In genomic region chr1:42210421-42211133, GRCh38 we compare ENCODE assay signal across 20 cellular contexts. TPM values are rescaled to one million over a fixed set of nuclear protein-coding genes. Genes with fewer than 3 reads are reported as not detected.
DNase-seq lines count a peak whose midpoint lies in the region; ATAC-seq and TF ChIP-seq lines count a peak whose summit lies in the region.
"Had no signal": no experiment of that assay in that cellular context is flagged by ENCODE, and none has a peak within 500 bp of the region (broad histone marks: within the 10 kb centered on the region; RNA-seq: fewer than 3 reads in every experiment).

No MANE protein-coding gene starts in this region.

- intact Hi-C loops in PC-9 (cut with micrococcal nuclease; ENCODE audit: unreplicated experiment): loop anchor here (1.0 to 2.0 kb wide), 3 partner anchors 12 to 130 kb away; no protein-coding TSS in a partner anchor

- H3K36me3 Mint-ChIP-seq in type B pancreatic cell: peaks cover 54% of the 10 kb centered on the region

- TF ChIP-seq CTCF in HEK293 (tag by site-specific recombination; IDR thresholded peaks at IDR 0.05): no peak
- TF ChIP-seq CTCF in PC-9 (conservative IDR thresholded peaks at IDR 0.05): no peak
- TF ChIP-seq CTCF in fibroblast of lung (conservative IDR thresholded peaks at IDR 0.05 in 1 of 2, IDR thresholded peaks at IDR 0.05 in 1 of 2; ENCODE audit: low read depth in 1 of 2, low read length in 2 of 2): no peak
- no peak for TF ChIP-seq CTCF in type B pancreatic cell (conservative IDR thresholded peaks at IDR 0.05)

- H3K9me3 Mint-ChIP-seq in type B pancreatic cell: peaks cover 17% of the 10 kb centered on the region

- ATAC-seq in HG03108 (IDR thresholded peaks at IDR 0.05; ENCODE audit: unreplicated experiment): no peak
- ATAC-seq: activated T-cell treated with anti-CD3 and anti-CD28 coated beads, Interleukin-2, amount 50 U/mL, for 4 hours; left lung; SK-N-SH treated with all-trans-retinoic acid at 6 μM for 48 hours had no signal

- H3K27me3 ChIP-seq in PC-9 (ENCODE audit: insufficient read depth, low read depth): no peaks in the 10 kb centered on the region
- no peaks in the 10 kb centered on the region for H3K27me3 ChIP-seq in fibroblast of lung (ENCODE audit: control insufficient read depth, insufficient read depth, low read length)
- H3K27me3 ChIP-seq: breast epithelium, left lung, testis had no signal

- H4K20me1 ChIP-seq in PC-9 (ENCODE audit: insufficient read depth): no peaks in the 10 kb centered on the region
- H4K20me1 ChIP-seq in fibroblast of lung (ENCODE audit: control insufficient read depth, extremely low read depth, insufficient read depth, low read length): no peaks in the 10 kb centered on the region

- peak overlapping the region; percentile 41 for H3K4me2 ChIP-seq in PC-9
- H3K4me2 ChIP-seq in fibroblast of lung (ENCODE audit: extremely low read depth, insufficient read depth, low read length): peak overlapping the region; percentile 52

- H3K36me3 ChIP-seq in HEK293 (ENCODE audit: control insufficient read depth in 2 of 2, insufficient read depth in 1 of 2, low read length in 2 of 2) (peaks cover 0 to 3% of the 10 kb centered on the region in 2 experiments; a peak in 1 of 3 replicates), PC-9 (ENCODE audit: low read depth) (peaks cover 15% of the 10 kb centered on the region), fibroblast of lung (ENCODE audit: control insufficient read depth, insufficient read depth, low read length) (no peaks in the 10 kb centered on the region)
- H3K36me3 ChIP-seq: breast epithelium, left lung had no signal

- H3K79me2 ChIP-seq in PC-9 (ENCODE audit: low read depth) (peaks cover 88% of the 10 kb centered on the region), fibroblast of lung (ENCODE audit: control insufficient read depth, insufficient read depth, low read length) (peaks cover 8% of the 10 kb centered on the region)

- CTCF ChIA-PET in HEK293 (lab: Yijun Ruan, JAX): interaction anchor here (2.2 kb wide), 1 partner anchor 37 kb away, joined by 10 read pairs; no protein-coding TSS in a partner anchor
- CTCF ChIA-PET in PC-9 (lab: Charles Lee): interaction anchor here (0.6 to 1.0 kb wide), 2 partner anchors 13 to 37 kb away, joined by 3 to 4 read pairs; no protein-coding TSS in a partner anchor

- DNase-seq in PC-9 (peak; percentile 76 to 99), fibroblast of lung (ENCODE audit: low read depth in 2 of 2) (peak; percentile 26 to 89), type B pancreatic cell (ENCODE audit: extremely low spot score, unreplicated experiment) (no peak), NK-92 (lab: John Stamatoyannopoulos, UW; ENCODE audit: unreplicated experiment) (no peak)
- no peak for DNase-seq in activated CD8-positive, alpha-beta memory T cell treated with anti-CD3 and anti-CD28 coated beads, Interleukin-2, amount 50 U/mL, for 48 hours
- DNase-seq: activated T-cell treated with anti-CD3 and anti-CD28 coated beads, Interleukin-2, amount 50 U/mL, for 4 hours; DMS53; left lung; NCI-H1694 treated with DMSO at 0.1 percent for 48 hours; NCI-H510A; stimulated activated CD4-positive, alpha-beta T cell treated with anti-CD3 and anti-CD28 coated beads, Interleukin-4, amount 100 ng/mL, for 4 hours; testis had no signal

- POLR2A ChIA-PET in HEK293 (lab: Yijun Ruan, JAX) (no interaction called here), PC-9 (lab: Charles Lee; ENCODE audit: unreplicated experiment) (interaction anchor here (0.6 to 0.7 kb wide), 2 partner anchors 11 to 54 kb away, joined by 3 to 7 read pairs; no protein-coding TSS in a partner anchor)

- H3K9me3 ChIP-seq in HEK293 (ENCODE audit: control insufficient read depth, insufficient read depth, low read depth, low read length): no peaks in the 10 kb centered on the region
- peaks cover 12% of the 10 kb centered on the region; the same call in 1 of the 2 replicates for H3K9me3 ChIP-seq in PC-9 (ENCODE audit: insufficient read depth, low read depth)
- no peaks in the 10 kb centered on the region for H3K9me3 ChIP-seq in fibroblast of lung (ENCODE audit: control insufficient read depth, insufficient read depth, low read depth, low read length)
- H3K9me3 ChIP-seq: breast epithelium, left lung, testis had no signal

- peaks cover 5% of the 10 kb centered on the region for H3K4me1 Mint-ChIP-seq in type B pancreatic cell (ENCODE audit: unreplicated experiment)

- no peaks in the 10 kb centered on the region for H3K9me2 ChIP-seq in PC-9 (ENCODE audit: insufficient read depth)

- no TSS peak for BruUV-seq in PC-9 (replicated peaks; lab: Mats Ljungman, UMichigan)

- H3K4me3 ChIP-seq in HEK293 (ENCODE audit: low read depth, low read length) (no peak overlapping the region), PC-9 (no peak overlapping the region), fibroblast of lung (replicated peaks in 1 of 4; ENCODE audit: control extremely low read depth in 1 of 4, insufficient read depth in 1 of 4, low read depth in 3 of 4, low read length in 4 of 4) (no peak overlapping the region)
- H3K4me3 ChIP-seq: breast epithelium, left lung, testis had no signal

- H3K27me3 Mint-ChIP-seq in type B pancreatic cell: no peaks in the 10 kb centered on the region
- H3K27me3 Mint-ChIP-seq: activated naive CD8-positive, alpha-beta T cell had no signal

- H3K27ac ChIP-seq in HEK293 (ENCODE audit: extremely low read depth, low read depth, low read length) (no peak overlapping the region), PC-9 (peak overlapping the region; percentile 66), fibroblast of lung (ENCODE audit: insufficient read depth, low read length) (peak overlapping the region; percentile 64)
- H3K27ac ChIP-seq: C4-2B, left lung, testis had no signal

- peak overlapping the region; percentile 19 for H3K27ac Mint-ChIP-seq in type B pancreatic cell
- H3K27ac Mint-ChIP-seq: activated naive CD8-positive, alpha-beta T cell had no signal

- peak overlapping the region; percentile 5 for H3K4me3 Mint-ChIP-seq in type B pancreatic cell
- H3K4me3 Mint-ChIP-seq: activated naive CD8-positive, alpha-beta T cell; activated T-cell treated with anti-CD3 and anti-CD28 coated beads, Interleukin-2, amount 50 U/mL, for 4 hours had no signal

- H3K4me1 ChIP-seq in HEK293 (ENCODE audit: control insufficient read depth, insufficient read depth, low read length): peaks cover 3% of the 10 kb centered on the region; the same call in 1 of the 2 replicates
- H3K4me1 ChIP-seq in PC-9 (replicated peaks; ENCODE audit: insufficient read depth): peaks cover 99% of the 10 kb centered on the region
- H3K4me1 ChIP-seq in fibroblast of lung (ENCODE audit: control insufficient read depth, extremely low read depth, insufficient read depth, low read length): peaks cover 21% of the 10 kb centered on the region
- H3K4me1 ChIP-seq: testis had no signal

- H3K9ac ChIP-seq in fibroblast of lung (ENCODE audit: insufficient read depth, low read length): no peak overlapping the region

- H2AFZ ChIP-seq in PC-9 (no peak overlapping the region), fibroblast of lung (ENCODE audit: low read length) (no peak overlapping the region)

- H3F3A ChIP-seq in PC-9 (ENCODE audit: insufficient read depth, low read depth): peaks cover 80% of the 10 kb centered on the region

TF ChIP-seq in HEK293, 187 proteins besides CTCF, POLR2A, EP300 and RAD21:
- TF ChIP-seq KLF1 (tag by site-specific recombination; IDR thresholded peaks at IDR 0.05) (peak; percentile 29; the same call in 1 of the 2 replicates), REPIN1 (tag by site-specific recombination; IDR thresholded peaks at IDR 0.05; ENCODE audit: low read depth) (no peak)

RNA-seq across cellular contexts. Expression of gene GUCA2A, which starts 46.0 kb away (rescaled TPM):
- total RNA-seq in PC-9 (2021) (not detected in 2 replicates), fibroblast of lung (not detected in 2 replicates), type B pancreatic cell (ENCODE audit: low replicate concordance) (2.9 and 7.4 TPM in 2 replicates)
- polyA plus RNA-seq in fibroblast of lung: not detected in 2 replicates
- polyA plus RNA-seq in fibroblast of lung (2012): not detected in 2 replicates
- polyA minus RNA-seq in fibroblast of lung (ENCODE audit: low replicate concordance): not detected in 2 replicates
- total RNA-seq: activated T-cell treated with anti-CD3 and anti-CD28 coated beads, Interleukin-2, amount 50 U/mL, for 4 hours; frontal cortex; left lung; osteocyte; testis had no signal

RNA-seq across cellular contexts. Expression of gene GUCA2B, which starts 57.4 kb away (rescaled TPM):
- total RNA-seq in PC-9 (2021): not detected in 2 replicates
- total RNA-seq in fibroblast of lung: not detected in 2 replicates
- not detected in 2 replicates for polyA plus RNA-seq in fibroblast of lung
- not detected in 2 replicates for polyA plus RNA-seq in fibroblast of lung (2012)
- polyA minus RNA-seq in fibroblast of lung (ENCODE audit: low replicate concordance): not detected in 2 replicates
- 0.69 and 0.92 TPM in 2 replicates for total RNA-seq in type B pancreatic cell (ENCODE audit: low replicate concordance)
- total RNA-seq: activated T-cell treated with anti-CD3 and anti-CD28 coated beads, Interleukin-2, amount 50 U/mL, for 4 hours; breast epithelium; frontal cortex; left lung; osteocyte; testis had no signal

Comparison
In these comparisons a context has a peak if more than half of its experiments do, and no peak if none do; other contexts are left out.
1. DNase-seq: peak in PC-9 (2 of 2) and fibroblast of lung (2 of 2); none in type B pancreatic cell (single experiment), activated CD8-positive, alpha-beta memory T cell treated with anti-CD3 and anti-CD28 coated beads, Interleukin-2, amount 50 U/mL, for 48 hours (single experiment) and NK-92 (single experiment).